Comparison of ENCODE assay signal across 8 cellular contexts in genomic region chrX:48971325-48972213, GRCh38. TPM values are rescaled to one million over a fixed set of nuclear protein-coding genes. Genes with fewer than 3 reads are reported as not detected.
DNase-seq lines count a peak whose midpoint lies in the region; ATAC-seq lines count a peak whose summit lies in the region.

TSS of gene KCND1 (minus strand) at chrX:48971844. CDS start at chrX:48970271, 1,573 bp downstream.

- peak within 1 kb of the TSS; percentile 50 for H2AFZ ChIP-seq in ACC112 (ENCODE audit: low read length, unreplicated experiment)
- no peak within 1 kb of the TSS for H2AFZ ChIP-seq in Karpas-422 (ENCODE audit: low read length)

- no peak within 1 kb of the TSS for H3K27ac Mint-ChIP-seq in activated naive CD8-positive, alpha-beta T cell

- H3K27me3 Mint-ChIP-seq in activated naive CD8-positive, alpha-beta T cell, result no peaks in the 10 kb centered on the region

- H3K9me3 Mint-ChIP-seq in activated naive CD8-positive, alpha-beta T cell (ENCODE audit: low read depth), result no peaks in the 10 kb centered on the region

- H3K4me2 ChIP-seq in Karpas-422 (ENCODE audit: low read depth, low read length, poor library complexity, severe bottlenecking), result no peak within 1 kb of the TSS

- DNase-seq in H7 (peak; percentile 96), left ventricle myocardium superior (peak; percentile 42), Karpas-422 (no peak)

- H3K79me2 ChIP-seq in ACC112 (ENCODE audit: control insufficient read depth, insufficient read depth, low read length, unreplicated experiment), result no peaks in the 10 kb centered on the region
- H3K79me2 ChIP-seq in Karpas-422 (ENCODE audit: low read length), result no peaks in the 10 kb centered on the region

- no peaks in the 10 kb centered on the region for H4K20me1 ChIP-seq in Karpas-422 (ENCODE audit: insufficient read depth, low read depth, low read length)

- intact Hi-C loops in left ventricle myocardium superior (cut with micrococcal nuclease), result no loop called here

- ATAC-seq in left ventricle myocardium superior (peak; percentile 56), GM18517 (IDR thresholded peaks at IDR 0.05; ENCODE audit: unreplicated experiment) (no peak), HG02870 (IDR thresholded peaks at IDR 0.05; ENCODE audit: unreplicated experiment) (no peak)

- H3K4me3 Mint-ChIP-seq in activated naive CD8-positive, alpha-beta T cell, result peak within 1 kb of the TSS; percentile 65

- no peaks in the 10 kb centered on the region for H3K9me3 ChIP-seq in Karpas-422 (ENCODE audit: low read length)

- H3K4me1 ChIP-seq in ACC112 (ENCODE audit: control insufficient read depth, insufficient read depth, low read length, unreplicated experiment) (peaks cover 26% of the 10 kb centered on the region), rectal smooth muscle tissue (ENCODE audit: control insufficient read depth, insufficient read depth, low read length) (no peaks in the 10 kb centered on the region), Karpas-422 (ENCODE audit: low read length) (no peaks in the 10 kb centered on the region)

- H3K27ac ChIP-seq in ACC112 (ENCODE audit: low read depth, low read length) (0 out of 2 replicates have a peak within 1 kb of the TSS, but pooled peaks have one; percentile 23), rectal smooth muscle tissue (ENCODE audit: low read depth, low read length) (peak within 1 kb of the TSS; percentile 34), Karpas-422 (ENCODE audit: low read length) (no peak within 1 kb of the TSS)

- no peak within 1 kb of the TSS for H3K9ac ChIP-seq in rectal smooth muscle tissue (ENCODE audit: low read length)
- H3K9ac ChIP-seq in Karpas-422 (ENCODE audit: low read length), result no peak within 1 kb of the TSS

- H3K36me3 ChIP-seq in ACC112 (ENCODE audit: insufficient read depth, low read length) (no peaks in the 10 kb centered on the region), H7 (replicated peaks; ENCODE audit: control insufficient read depth, insufficient read depth, low read length) (peaks cover 14% of the 10 kb centered on the region), rectal smooth muscle tissue (ENCODE audit: control insufficient read depth, insufficient read depth, low read length) (peaks cover 6% of the 10 kb centered on the region), Karpas-422 (ENCODE audit: insufficient read depth, low read length) (no peaks in the 10 kb centered on the region)

- peaks cover 3% of the 10 kb centered on the region for H3K36me3 Mint-ChIP-seq in activated naive CD8-positive, alpha-beta T cell

- no peaks in the 10 kb centered on the region for H3K9me2 ChIP-seq in Karpas-422 (replicated peaks; ENCODE audit: insufficient read depth, low read length)

- H3K4me1 Mint-ChIP-seq in activated naive CD8-positive, alpha-beta T cell (ENCODE audit: low read depth), result peaks cover 12% of the 10 kb centered on the region

- H3K27me3 ChIP-seq in ACC112 (ENCODE audit: insufficient read depth, low read length) (no peaks in the 10 kb centered on the region), H7 (ENCODE audit: control insufficient read depth, insufficient read depth, low read length) (no peaks in the 10 kb centered on the region), rectal smooth muscle tissue (ENCODE audit: control insufficient read depth, insufficient read depth, low read length) (peaks cover 2% of the 10 kb centered on the region), Karpas-422 (ENCODE audit: low read length) (no peaks in the 10 kb centered on the region)

- peak within 1 kb of the TSS; percentile 75 for H3K4me3 ChIP-seq in ACC112 (ENCODE audit: low read depth, low read length)
- H3K4me3 ChIP-seq in H7 (ENCODE audit: insufficient read depth, low read depth, low read length), result peak within 1 kb of the TSS; percentile 58
- H3K4me3 ChIP-seq in rectal smooth muscle tissue (ENCODE audit: low read length), result peak within 1 kb of the TSS; percentile 29
- H3K4me3 ChIP-seq in Karpas-422 (ENCODE audit: low read length), result no peak within 1 kb of the TSS

RNA-seq across cellular contexts. Expression of gene KCND1, which starts in this region (rescaled TPM):
- 0.76 and 1.00 TPM in 2 replicates for total RNA-seq in H7 (2014; rRNA removed; shearing (Covaris generic))
- 0.47 TPM for total RNA-seq in left ventricle myocardium superior
- total RNA-seq in Karpas-422 (2014; rRNA removed; shearing (Covaris generic); ENCODE audit: low replicate concordance), result 2.2 and 2.6 TPM in 2 replicates

Comparison
In these comparisons a context has a peak if more than half of its experiments do, and no peak if none do; other contexts are left out.
1. Peak in DNase-seq and H3K4me3 ChIP-seq in H7; RNA of the gene not detected or under 1 TPM.
2. Peak in DNase-seq and ATAC-seq in left ventricle myocardium superior; RNA of the gene not detected or under 1 TPM.